In the genomic region with DNA sequence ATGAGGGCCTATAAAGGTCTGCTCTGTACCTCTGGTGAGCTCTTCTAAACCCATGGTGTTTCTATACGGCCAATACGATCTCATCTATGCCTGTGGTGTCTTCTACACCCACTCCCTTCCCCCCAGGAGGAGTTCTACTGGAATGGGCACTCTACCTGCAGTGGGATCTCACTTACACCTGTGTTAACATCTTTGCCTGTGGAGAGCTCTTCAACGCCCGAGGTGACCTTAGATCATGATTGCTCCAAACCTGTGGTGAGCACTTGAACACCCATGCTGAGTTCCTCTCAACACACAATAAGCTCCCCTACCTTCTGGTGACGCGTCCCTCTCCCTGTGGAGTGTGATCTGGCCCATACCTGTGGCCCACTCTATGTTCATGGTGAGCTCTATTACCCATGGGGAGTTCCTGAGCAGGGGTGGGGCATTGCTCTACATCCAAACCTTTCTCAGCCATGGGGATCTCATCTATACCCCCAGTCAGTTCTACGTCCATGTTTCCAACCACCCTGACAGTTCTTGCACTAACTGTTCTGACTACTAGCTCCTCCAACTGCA, we compare ENCODE assay signal across 25 cellular contexts. TPM values are rescaled to one million over a fixed set of nuclear protein-coding genes. Genes with fewer than 3 reads are reported as not detected.
DNase-seq lines count a peak whose midpoint lies in the region; ATAC-seq, FAIRE-seq and TF ChIP-seq lines count a peak whose summit lies in the region.
"Had no signal": no experiment of that assay in that cellular context is flagged by ENCODE, and none has a peak within 500 bp of the region (broad histone marks: within the 10 kb centered on the region; RNA-seq: fewer than 3 reads in every experiment).

No MANE protein-coding gene starts in this region.

- no peaks in the 10 kb centered on the region; a peak in 1 of 5 replicates for H3K4me1 ChIP-seq in K562 (replicated peaks in 1 of 2; ENCODE audit: control insufficient read depth in 2 of 2, insufficient read depth in 2 of 2, low read length in 2 of 2)
- no peaks in the 10 kb centered on the region for H3K4me1 ChIP-seq in naive thymus-derived CD4-positive, alpha-beta T cell (ENCODE audit: control insufficient read depth in 2 of 2, insufficient read depth in 2 of 2, low read length in 2 of 2)
- H3K4me1 ChIP-seq: SJCRH30 had no signal

- POLR2A ChIA-PET in K562 (lab: Yijun Ruan, JAX) = interaction anchor here (0.8 to 1.0 kb wide), 2 partner anchors 46 to 337 kb away, joined by 3 to 4 read pairs; no protein-coding TSS in a partner anchor
- POLR2A ChIA-PET in naive thymus-derived CD4-positive, alpha-beta T cell (lab: Charles Lee) = interaction anchor here (0.7 to 1.0 kb wide), 2 partner anchors 38 to 139 kb away, joined by 3 read pairs; no protein-coding TSS in a partner anchor

- peaks cover 64% of the 10 kb centered on the region for H3K36me3 Mint-ChIP-seq in T-helper 1 cell treated with Interleukin-12 subunit alpha and Interleukin-12 subunit beta and Interleukin-4 antibody, amounts not matched to agents 30 μg/mL and 1 μg/mL, for 36 hours (ENCODE audit: low read depth)
- peaks cover 64% of the 10 kb centered on the region for H3K36me3 Mint-ChIP-seq in stimulated activated effector memory CD8-positive, alpha-beta T cell treated with anti-CD3 and anti-CD28 coated beads, Interleukin-12 subunit alpha, Interleukin-12 subunit beta, amount 100 ng/mL, for 72 hours
- peaks cover 10 to 63% (median 57%) of the 10 kb centered on the region in 5 donors for H3K36me3 Mint-ChIP-seq in naive thymus-derived CD4-positive, alpha-beta T cell

- peak; percentile 47 for ATAC-seq in K562
- no peak for ATAC-seq in stimulated activated effector memory CD8-positive, alpha-beta T cell treated with anti-CD3 and anti-CD28 coated beads, Interleukin-12 subunit alpha, Interleukin-12 subunit beta, amount 100 ng/mL, for 72 hours
- no peak for ATAC-seq in naive thymus-derived CD4-positive, alpha-beta T cell
- ATAC-seq: PC-3, Right ventricle myocardium inferior, SK-N-SH treated with all-trans-retinoic acid at 6 μM for 48 hours had no signal

- TF ChIP-seq EP300 in K562 (IDR thresholded peaks at IDR 0.05; ENCODE audit: low read length) = no peak

- BruUV-seq in K562 (replicated peaks; lab: Mats Ljungman, UMichigan) = TSS peak; percentile 14

- peaks cover 59% of the 10 kb centered on the region for H3K36me3 ChIP-seq in K562 (ENCODE audit: control insufficient read depth, insufficient read depth, low read length)
- peaks cover 20 to 54% (median 26%) of the 10 kb centered on the region in 3 experiments for H3K36me3 ChIP-seq in naive thymus-derived CD4-positive, alpha-beta T cell (ENCODE audit: control insufficient read depth in 2 of 3, insufficient read depth in 3 of 3, low read length in 3 of 3)

- DNase-seq in T-helper 1 cell = no peak
- peak; percentile 1 for DNase-seq in Caki2 (ENCODE audit: low read depth)
- DNase-seq in K562 (ENCODE audit: extremely low read depth in 1 of 4, low spot score in 3 of 4) = no peak
- DNase-seq in stimulated activated effector memory CD8-positive, alpha-beta T cell treated with anti-CD3 and anti-CD28 coated beads, Interleukin-12 subunit alpha, Interleukin-12 subunit beta, amount 100 ng/mL, for 72 hours (ENCODE audit: low spot score in 2 of 2) = no peak
- DNase-seq in NCI-H2227 (lab: John Stamatoyannopoulos, UW; ENCODE audit: unreplicated experiment) = no peak
- no peak for DNase-seq in naive thymus-derived CD4-positive, alpha-beta T cell
- DNase-seq: DMS153; GM23248; H7; KG1; MG63; NCI-H1105 treated with DMSO at 0.1 percent for 48 hours; NCI-H146; NCI-H1930; NCI-H2107; NCI-H446 treated with DMSO at 0.1 percent for 48 hours; NCI-H526; NCI-H82; NK-92 treated with Interleukin-12 subunit alpha and Interleukin-12 subunit beta, amount 100 ng/mL, for 24 hours; PC-3; SJCRH30 had no signal

- CTCF ChIA-PET in K562 (lab: Yijun Ruan, JAX; ENCODE audit: low intra/inter-chr PET ratio) = no interaction called here
- CTCF ChIA-PET in naive thymus-derived CD4-positive, alpha-beta T cell (lab: Charles Lee) = no interaction called here

- H3K4me2 ChIP-seq in K562 (ENCODE audit: insufficient read depth, low read length) = no peak overlapping the region

- no peaks in the 10 kb centered on the region for H4K20me1 ChIP-seq in K562 (replicated peaks; ENCODE audit: control insufficient read depth, insufficient read depth, low read length)

- 88% methylated on average over 4 of the region's 7 CpGs for WGBS in K562 (ENCODE audit: insufficient coverage, low coverage, missing lambda C conversion rate)

- TF ChIP-seq RAD21 in K562 (CRISPR knock-in tag; conservative IDR thresholded peaks at IDR 0.05 in 1 of 2, IDR thresholded peaks at IDR 0.05 in 1 of 2) = no peak

- peak overlapping the region; percentile 49 for H3K27ac Mint-ChIP-seq in T-helper 1 cell treated with Interleukin-12 subunit alpha and Interleukin-12 subunit beta and Interleukin-4 antibody, amounts not matched to agents 30 μg/mL and 1 μg/mL, for 36 hours
- H3K27ac Mint-ChIP-seq in stimulated activated effector memory CD8-positive, alpha-beta T cell treated with anti-CD3 and anti-CD28 coated beads, Interleukin-12 subunit alpha, Interleukin-12 subunit beta, amount 100 ng/mL, for 72 hours = peak overlapping the region; percentile 89
- no peak overlapping the region for H3K27ac Mint-ChIP-seq in naive thymus-derived CD4-positive, alpha-beta T cell

- H3K27me3 ChIP-seq in K562 (ENCODE audit: control insufficient read depth in 2 of 2, insufficient read depth in 2 of 2, low read length in 2 of 2) = no peaks in the 10 kb centered on the region
- no peaks in the 10 kb centered on the region for H3K27me3 ChIP-seq in naive thymus-derived CD4-positive, alpha-beta T cell (ENCODE audit: control insufficient read depth in 2 of 2, insufficient read depth in 2 of 2, low read length in 2 of 2)
- H3K27me3 ChIP-seq: MG63, SJCRH30 had no signal

- FAIRE-seq in K562 (lab: Jason Lieb, UNC) = no peak
- FAIRE-seq: G401.6 had no signal

- H3K9me1 ChIP-seq in K562 (ENCODE audit: control insufficient read depth, insufficient read depth, low read length) = no peaks in the 10 kb centered on the region

- H3K4me3 Mint-ChIP-seq in T-helper 1 cell treated with Interleukin-12 subunit alpha and Interleukin-12 subunit beta and Interleukin-4 antibody, amounts not matched to agents 30 μg/mL and 1 μg/mL, for 36 hours = no peak overlapping the region
- H3K4me3 Mint-ChIP-seq in stimulated activated effector memory CD8-positive, alpha-beta T cell treated with anti-CD3 and anti-CD28 coated beads, Interleukin-12 subunit alpha, Interleukin-12 subunit beta, amount 100 ng/mL, for 72 hours = no peak overlapping the region
- H3K4me3 Mint-ChIP-seq in naive thymus-derived CD4-positive, alpha-beta T cell = no peak overlapping the region

- peaks cover 40% of the 10 kb centered on the region for H3K9me3 Mint-ChIP-seq in T-helper 1 cell treated with Interleukin-12 subunit alpha and Interleukin-12 subunit beta and Interleukin-4 antibody, amounts not matched to agents 30 μg/mL and 1 μg/mL, for 36 hours
- H3K9me3 Mint-ChIP-seq in stimulated activated effector memory CD8-positive, alpha-beta T cell treated with anti-CD3 and anti-CD28 coated beads, Interleukin-12 subunit alpha, Interleukin-12 subunit beta, amount 100 ng/mL, for 72 hours = peaks cover 3% of the 10 kb centered on the region
- H3K9me3 Mint-ChIP-seq in naive thymus-derived CD4-positive, alpha-beta T cell = peaks cover 0 to 65% (median 27%) of the 10 kb centered on the region in 11 donors

- H3K27me3 Mint-ChIP-seq in T-helper 1 cell treated with Interleukin-12 subunit alpha and Interleukin-12 subunit beta and Interleukin-4 antibody, amounts not matched to agents 30 μg/mL and 1 μg/mL, for 36 hours (ENCODE audit: low read depth) = no peaks in the 10 kb centered on the region
- H3K27me3 Mint-ChIP-seq in naive thymus-derived CD4-positive, alpha-beta T cell = no peaks in the 10 kb centered on the region

- H3K9ac ChIP-seq in K562 (ENCODE audit: insufficient read depth in 1 of 2, low read depth in 2 of 2, low read length in 2 of 2) = no peak overlapping the region
- H3K9ac ChIP-seq: GM23248 had no signal

- TF ChIP-seq POLR2A in K562 (conservative IDR thresholded peaks at IDR 0.05) = peak; percentile 77

- intact Hi-C loops in K562 (cut with micrococcal nuclease) = no loop called here
- intact Hi-C loops in naive thymus-derived CD4-positive, alpha-beta T cell (cut with micrococcal nuclease) = no loop called here

- TF ChIP-seq CTCF in K562 (IDR thresholded peaks at IDR 0.05 in 2 of 3, conservative IDR thresholded peaks at IDR 0.05 in 1 of 3; ENCODE audit: insufficient read depth in 2 of 3, low read depth in 1 of 3, low read length in 3 of 3) = no peak

- H3K4me1 Mint-ChIP-seq in T-helper 1 cell treated with Interleukin-12 subunit alpha and Interleukin-12 subunit beta and Interleukin-4 antibody, amounts not matched to agents 30 μg/mL and 1 μg/mL, for 36 hours (ENCODE audit: low read depth) = peaks cover 4% of the 10 kb centered on the region
- H3K4me1 Mint-ChIP-seq in stimulated activated effector memory CD8-positive, alpha-beta T cell treated with anti-CD3 and anti-CD28 coated beads, Interleukin-12 subunit alpha, Interleukin-12 subunit beta, amount 100 ng/mL, for 72 hours = no peaks in the 10 kb centered on the region
- peaks cover 0 to 2% (median 0%) of the 10 kb centered on the region in 7 donors for H3K4me1 Mint-ChIP-seq in naive thymus-derived CD4-positive, alpha-beta T cell

- H3K27ac ChIP-seq in K562 (ENCODE audit: extremely low read depth, low read depth, low read length) = no peak overlapping the region
- no peak overlapping the region for H3K27ac ChIP-seq in naive thymus-derived CD4-positive, alpha-beta T cell (ENCODE audit: low read depth, low read length)
- H3K27ac ChIP-seq: GM23248, SJCRH30 had no signal

- in situ Hi-C loops in Caki2 (cut with HindIII; ENCODE audit: low pct_unique_long_range_greater_than_20kb, low sequenced_read_pairs) = no loop called here
- in situ Hi-C loops in K562 (cut with MboI) = no loop called here

- H3K4me3 ChIP-seq in K562 = no peak overlapping the region
- no peak overlapping the region for H3K4me3 ChIP-seq in naive thymus-derived CD4-positive, alpha-beta T cell (ENCODE audit: low read length)
- H3K4me3 ChIP-seq: GM23248, MG63, SJCRH30 had no signal

- H2AFZ ChIP-seq in K562 (ENCODE audit: low read depth, low read length) = no peak overlapping the region
- H2AFZ ChIP-seq: GM23248 had no signal

- peaks cover 18% of the 10 kb centered on the region for H3K9me3 ChIP-seq in K562 (replicated peaks; ENCODE audit: control insufficient read depth, insufficient read depth, low read depth, low read length)
- peaks cover 0 to 18% (median 7%) of the 10 kb centered on the region in 3 experiments for H3K9me3 ChIP-seq in naive thymus-derived CD4-positive, alpha-beta T cell (ENCODE audit: control insufficient read depth in 2 of 3, low read length in 3 of 3)
- H3K9me3 ChIP-seq: SJCRH30 had no signal

- no peaks in the 10 kb centered on the region; the same call in 2 of the 3 replicates for H3K79me2 ChIP-seq in K562 (ENCODE audit: control insufficient read depth, insufficient read depth, low read length)

RNA-seq across cellular contexts. Expression of gene BCOR, which starts 48.6 kb away (rescaled TPM):
- 9.9 and 13.9 TPM in 2 replicates for total RNA-seq in Caki2 (2014; rRNA removed; shearing (Covaris generic); ENCODE audit: low replicate concordance)
- 128 and 140 TPM in 2 replicates for total RNA-seq in K562 (2011; cell fraction: chromatin; rRNA removed; ENCODE audit: low replicate concordance)
- 71.6 and 74.4 TPM in 2 replicates for total RNA-seq in K562 (2011; cell fraction: nucleolus; rRNA removed)
- total RNA-seq in K562 (2011; cell fraction: nucleoplasm; rRNA removed) = 97.0 and 135 TPM in 2 replicates
- 73.7 and 76.0 TPM in 2 replicates for total RNA-seq in K562 (2014; rRNA removed)
- total RNA-seq in K562 (2014; rRNA removed; fragmentation: Illumina TruSeq; extraction: Trizol) = 37.6 and 37.9 TPM in 2 replicates
- 33.0 and 36.6 TPM in 2 replicates for total RNA-seq in K562 (2015; rRNA removed; fragmentation: Illumina TruSeq; extraction: Trizol)
- total RNA-seq in K562 (2021) = 98.3 and 113 TPM in 2 replicates
- polyA plus RNA-seq in K562 (2011; rRNA removed) = 27.5 and 28.1 TPM in 2 replicates
- 30.1 and 38.0 TPM in 2 replicates for polyA plus RNA-seq in K562 (2011; cell fraction: cytosol; rRNA removed)
- 64.0 and 93.7 TPM in 2 replicates for polyA plus RNA-seq in K562 (2011; cell fraction: nucleus; rRNA removed)
- 72.8 and 76.1 TPM in 2 replicates for polyA plus RNA-seq in K562 (2012)
- 88.1 and 98.5 TPM in 2 replicates for polyA plus RNA-seq in K562 (2014; fragmentation: Illumina TruSeq; extraction: Trizol)
- 10 to 100 TPM; 32.0 to 37.4 TPM for polyA plus RNA-seq in K562 (2014; fragmentation: Nextera tagmentation; extraction: Ambion mirVana)
- 44.4 and 64.6 TPM in 2 replicates for polyA plus RNA-seq in K562 (2014; rRNA removed)
- polyA minus RNA-seq in K562 (2011; rRNA and poly(A)+ RNA removed) = 40.5 and 49.5 TPM in 2 replicates
- polyA minus RNA-seq in K562 (2011; cell fraction: cytosol; rRNA and poly(A)+ RNA removed) = 105 and 120 TPM in 2 replicates
- 36.9 and 50.0 TPM in 2 replicates for polyA minus RNA-seq in K562 (2011; cell fraction: nucleus; rRNA and poly(A)+ RNA removed)
- total RNA-seq in naive thymus-derived CD4-positive, alpha-beta T cell = 10 to 100 TPM; 23.3 to 55.2 (median 43.3) TPM
- polyA plus RNA-seq in naive thymus-derived CD4-positive, alpha-beta T cell = 1 to 10 TPM; 3.8 to 9.1 TPM

Comparison
In these comparisons a context has a peak if more than half of its experiments do, and no peak if none do; other contexts are left out.
1. H3K27ac Mint-ChIP-seq: peak in T-helper 1 cell treated with Interleukin-12 subunit alpha and Interleukin-12 subunit beta and Interleukin-4 antibody, amounts not matched to agents 30 μg/mL and 1 μg/mL, for 36 hours (single experiment) and stimulated activated effector memory CD8-positive, alpha-beta T cell treated with anti-CD3 and anti-CD28 coated beads, Interleukin-12 subunit alpha, Interleukin-12 subunit beta, amount 100 ng/mL, for 72 hours (single experiment); none in naive thymus-derived CD4-positive, alpha-beta T cell (0 of 9).